16 cellular contexts compared by ENCODE assay signal in the genomic region with DNA sequence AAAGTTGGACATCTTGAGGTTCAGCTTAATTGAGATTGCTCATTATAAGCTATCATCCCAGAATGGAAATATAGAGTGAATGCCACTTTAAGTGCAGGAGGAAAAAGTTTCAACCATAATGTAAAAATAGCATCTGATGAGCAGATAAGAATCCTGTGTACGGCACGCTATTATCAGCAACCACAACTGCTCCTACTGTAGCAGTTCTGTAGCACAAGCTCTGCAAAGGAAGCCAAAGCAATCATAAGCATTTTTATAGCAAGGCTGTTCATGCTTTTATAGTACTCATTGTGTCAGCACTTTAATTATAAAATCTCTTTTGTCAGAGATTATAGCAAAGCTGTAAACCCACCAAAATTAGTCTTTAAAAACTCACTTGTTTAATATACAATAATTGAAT.
"Had no signal": no experiment of that assay in that cellular context is flagged by ENCODE, and none has a peak within 500 bp of the region (broad histone marks: within the 10 kb centered on the region; RNA-seq: fewer than 3 reads in every experiment).

No MANE protein-coding gene starts in this region.

- ATAC-seq: activated T-cell treated with anti-CD3 and anti-CD28 coated beads, Interleukin-2, amount 50 U/mL, for 72 hours; left ventricle myocardium superior had no signal

- H3K4me3 ChIP-seq: coronary artery had no signal

- H3K27ac ChIP-seq: brain microvascular endothelial cell, coronary artery had no signal

- DNase-seq: activated CD4-positive, CD25-positive, alpha-beta regulatory T cell treated with anti-CD3 and anti-CD28 coated beads, Interleukin-2, amount 50 U/mL, for 72 hours; activated CD8-positive, alpha-beta memory T cell treated with anti-CD3 and anti-CD28 coated beads for 24 hours; activated CD8-positive, alpha-beta memory T cell treated with anti-CD3 and anti-CD28 coated beads, Interleukin-2, amount 50 U/mL, for 48 hours; activated effector memory CD4-positive, alpha-beta T cell treated with anti-CD3 and anti-CD28 coated beads, Interleukin-2, amount 50 U/mL, for 16 hours; activated naive CD4-positive, alpha-beta T cell treated with anti-CD3 and anti-CD28 coated beads, Interleukin-2, amount 50 U/mL, for 16 hours; activated T-cell treated with anti-CD3 and anti-CD28 coated beads, Interleukin-2, amount 50 U/mL, for 72 hours; aorta; brain microvascular endothelial cell; left ventricle myocardium superior; occipital lobe; retina; stimulated activated CD4-positive, alpha-beta T cell treated with anti-CD3 and anti-CD28 coated beads, Interleukin-12 subunit alpha, Interleukin-12 subunit beta, amount 100 ng/mL, for 4 hours; stimulated activated CD4-positive, alpha-beta T cell treated with anti-CD3 and anti-CD28 coated beads, Interleukin-1b, Interleukin-23, amount 100 ng/mL, for 48 hours; stimulated activated CD8-positive, alpha-beta memory T cell treated with anti-CD3 and anti-CD28 coated beads, Interleukin-4, amount 100 ng/mL, for 48 hours; stimulated activated naive CD4-positive, alpha-beta T cell had no signal

- H3K36me3 ChIP-seq: brain microvascular endothelial cell had no signal

- H3K27me3 ChIP-seq: brain microvascular endothelial cell had no signal
